In genomic region chr18:53566622-53567021, GRCh38 we compare ENCODE assay signal across 20 cellular contexts.
"Had no signal": no experiment of that assay in that cellular context is flagged by ENCODE, and none has a peak within 500 bp of the region (broad histone marks: within the 10 kb centered on the region; RNA-seq: fewer than 3 reads in every experiment).

No MANE protein-coding gene starts in this region.

- H3K9me3 ChIP-seq: heart left ventricle, mucosa of descending colon, spleen, stomach, thoracic aorta, transverse colon had no signal

- H3K4me3 ChIP-seq: coronary artery, dorsolateral prefrontal cortex, heart left ventricle, mucosa of descending colon, spleen, stomach, thoracic aorta, transverse colon had no signal

- H3K36me3 ChIP-seq: heart left ventricle, spleen, stomach, thoracic aorta, transverse colon had no signal

- H3K4me1 ChIP-seq: transverse colon had no signal

- H3K27ac ChIP-seq: coronary artery, dorsolateral prefrontal cortex, heart left ventricle, spleen, stomach, thoracic aorta, transverse colon had no signal

- FAIRE-seq: endometrium, frontal cortex had no signal

- H3K27me3 ChIP-seq: dorsolateral prefrontal cortex, heart left ventricle, spleen, stomach, transverse colon had no signal

- DNase-seq: dorsolateral prefrontal cortex; effector CD8-positive, alpha-beta T cell; heart left ventricle; islet precursor cell; mammary epithelial cell; mucosa of descending colon; naive thymus-derived CD8-positive, alpha-beta T cell; posterior cingulate gyrus; spleen; stimulated activated CD4-positive, alpha-beta T cell treated with anti-CD3 and anti-CD28 coated beads, Interleukin-15, amount 100 ng/mL, for 24 hours; stimulated activated CD4-positive, alpha-beta T cell treated with anti-CD3 and anti-CD28 coated beads, Interleukin-1b, Interleukin-23, amount 100 ng/mL, for 48 hours; stimulated activated CD4-positive, alpha-beta T cell treated with anti-CD3 and anti-CD28 coated beads, Interleukin-4, amount 100 ng/mL, for 4 hours; stimulated activated naive B cell treated with anti-CD40 and anti-IgM and Interleukin-4, amounts not matched to agents 10 μg/mL and 1 μg/mL and 100 μg/mL, for 72 hours; stomach; substantia nigra; transverse colon had no signal
